In genomic region chr7:151114151-151115090, GRCh38 we compare ENCODE assay signal across 1 cellular context.
TF ChIP-seq lines count a peak whose summit lies in the region.

No MANE protein-coding gene starts in this region.

TF ChIP-seq in IMR-90, 13 proteins besides CTCF, POLR2A, EP300 and RAD21:
- TF ChIP-seq BHLHE40 (IDR thresholded peaks at IDR 0.05; ENCODE audit: low read depth, low read length) = peak; percentile 21; the same call in 1 of the 2 replicates
- no peak for TF ChIP-seq MAFK (IDR thresholded peaks at IDR 0.05; ENCODE audit: low read depth, low read length)
